Comparison of ENCODE assay signal across 18 cellular contexts in genomic region chr1:245326396-245326795, GRCh38.
"Had no signal": no experiment of that assay in that cellular context is flagged by ENCODE, and none has a peak within 500 bp of the region (broad histone marks: within the 10 kb centered on the region; RNA-seq: fewer than 3 reads in every experiment).

No MANE protein-coding gene starts in this region.

- DNase-seq: KBM-7, MV-4-11, NCI-H1048, NCI-H1105, NCI-H1417, NCI-H1436 treated with DMSO at 0.1 percent for 48 hours, NCI-H1694, NCI-H187 treated with DMSO at 0.1 percent for 48 hours, NCI-H2029 treated with DMSO at 0.1 percent for 48 hours, NCI-H2227 treated with DMSO at 0.1 percent for 48 hours, NCI-H446, NCI-H510A, NCI-H524 treated with DMSO at 0.1 percent for 48 hours, NCI-H69, NCI-H774, SHP77 treated with DMSO at 0.1 percent for 48 hours, SJCRH30 had no signal

- ATAC-seq: SK-N-SH treated with all-trans-retinoic acid at 6 μM for 48 hours had no signal
